ENCODE assay signal across 13 cellular contexts in the genomic region with DNA sequence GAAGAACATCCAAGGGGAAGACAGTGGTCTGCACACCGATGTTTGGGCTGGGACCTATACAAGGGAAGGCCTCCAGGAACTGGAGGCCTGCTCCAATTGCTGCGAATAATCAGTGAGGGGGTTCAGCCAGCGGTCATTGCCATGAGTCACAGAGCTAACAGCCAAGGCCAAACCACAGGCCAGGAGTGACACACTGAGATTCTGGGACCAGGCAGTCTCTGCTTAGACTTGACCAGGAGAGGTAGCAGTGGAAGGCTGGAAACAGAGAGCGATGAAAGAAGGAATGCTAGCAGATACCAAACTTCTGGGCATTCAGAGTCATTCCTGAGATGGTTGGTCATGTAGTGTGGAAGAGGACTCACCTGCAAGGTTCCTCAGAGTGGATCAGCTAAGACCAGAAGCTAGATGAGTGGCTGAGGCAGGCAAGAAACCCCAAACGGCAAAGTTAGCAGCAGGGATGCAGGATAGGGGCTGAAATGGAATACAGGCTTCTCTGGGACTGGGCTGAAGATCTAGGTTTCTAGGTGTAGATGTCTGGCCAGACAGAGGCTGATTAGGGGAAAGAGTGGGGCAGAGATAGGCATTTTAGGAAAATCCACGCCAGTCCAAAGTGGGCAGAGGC.
DNase-seq lines count a peak whose midpoint lies in the region; ATAC-seq, FAIRE-seq and TF ChIP-seq lines count a peak whose summit lies in the region.
"Had no signal": no experiment of that assay in that cellular context is flagged by ENCODE, and none has a peak within 500 bp of the region (broad histone marks: within the 10 kb centered on the region; RNA-seq: fewer than 3 reads in every experiment).

No MANE protein-coding gene starts in this region.

- no peak for FAIRE-seq in D721Med (lab: Jason Lieb, UNC)

- no peak overlapping the region for H3K4me3 ChIP-seq in skeletal muscle cell (ENCODE audit: low read depth, low read length)
- H3K4me3 ChIP-seq: SK-N-MC had no signal

- TF ChIP-seq CTCF in GM20000 (IDR thresholded peaks at IDR 0.05; ENCODE audit: extremely low read depth, missing control alignments) (no peak), D721Med (IDR thresholded peaks at IDR 0.05; ENCODE audit: insufficient read depth, missing control alignments) (no peak)

- no peak for ATAC-seq in HG03354 (IDR thresholded peaks at IDR 0.05; ENCODE audit: poor library complexity, severe bottlenecking, unreplicated experiment)

- DNase-seq in GM03348 (ENCODE audit: low spot score) (peak; percentile 80), SW480 (ENCODE audit: low spot score) (peak; percentile 23), fibroblast of the conjunctiva (ENCODE audit: low read depth) (peak; percentile 40), skeletal muscle cell (ENCODE audit: low read depth) (peak; percentile 45), GM20000 (ENCODE audit: low spot score) (no peak), D721Med (ENCODE audit: insufficient read length, low spot score) (no peak), NCI-H524 treated with DMSO at 0.1 percent for 48 hours (lab: John Stamatoyannopoulos, UW) (no peak)
- DNase-seq: activated CD4-positive, alpha-beta memory T cell treated with anti-CD3 and anti-CD28 coated beads for 36 hours; activated naive CD8-positive, alpha-beta T cell treated with anti-CD3 and anti-CD28 coated beads, Interleukin-2, amount 10 ng/mL, durations not matched to agents 7 days and 5 days; NCI-H2227 treated with DMSO at 0.1 percent for 48 hours; stimulated activated CD4-positive, alpha-beta T cell treated with anti-CD3 and anti-CD28 coated beads, Interleukin-1b, Interleukin-23, amount 100 ng/mL, for 48 hours had no signal

Comparison
In these comparisons a context has a peak if more than half of its experiments do, and no peak if none do; other contexts are left out.
1. DNase-seq: peak in GM03348 (single experiment), SW480 (single experiment), fibroblast of the conjunctiva (single experiment) and skeletal muscle cell (single experiment); none in GM20000 (single experiment), D721Med (single experiment) and NCI-H524 treated with DMSO at 0.1 percent for 48 hours (single experiment).